Comparison of ENCODE assay signal across 15 cellular contexts in the genomic region with DNA sequence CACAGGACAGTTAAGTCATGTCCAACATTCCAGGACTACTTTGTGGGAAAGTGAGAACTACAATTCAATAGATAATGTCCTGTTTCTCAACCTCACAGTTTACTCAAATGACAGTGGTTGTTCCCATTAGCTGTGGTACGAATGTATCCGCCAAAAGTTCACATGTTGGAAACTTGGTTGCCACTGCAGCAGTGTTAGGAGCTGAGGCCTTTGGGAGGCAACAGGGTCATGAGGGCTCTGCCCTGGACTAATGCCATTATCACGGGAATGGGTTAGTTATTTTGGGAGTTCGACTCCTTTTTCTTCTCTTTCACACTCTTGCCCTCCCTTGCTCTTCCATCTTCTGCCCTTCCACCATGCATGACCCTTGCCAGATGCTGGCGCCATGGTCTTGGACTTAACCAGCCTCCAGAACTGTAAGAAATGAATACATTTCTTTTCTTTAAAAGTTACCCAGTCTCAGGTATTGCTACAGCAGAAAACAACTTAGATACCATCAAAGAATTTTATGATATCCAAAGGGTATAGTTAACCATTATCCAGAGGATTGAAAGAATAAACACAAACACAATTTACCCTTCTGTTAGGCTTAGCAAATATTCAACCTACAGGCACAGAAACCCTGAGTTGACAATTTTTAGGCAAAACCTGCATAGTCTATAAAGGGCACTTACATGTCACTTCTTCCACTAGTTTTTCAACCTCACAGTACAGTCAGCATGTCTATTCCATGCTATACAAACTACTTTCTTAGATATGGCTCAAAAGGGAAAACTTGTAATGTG.
"Had no signal": no experiment of that assay in that cellular context is flagged by ENCODE, and none has a peak within 500 bp of the region (broad histone marks: within the 10 kb centered on the region; RNA-seq: fewer than 3 reads in every experiment).

No MANE protein-coding gene starts in this region.

- ATAC-seq: activated CD8-positive, alpha-beta T cell treated with anti-CD3 and anti-CD28 coated beads, Interleukin-2, amount 10 ng/mL, durations not matched to agents 7 days and 5 days; activated T-helper 17 cell treated with anti-CD3 and anti-CD28 coated beads, Interleukin-2, amount 50 U/mL, for 72 hours; esophagus mucosa had no signal

- H3K4me1 Mint-ChIP-seq: endodermal cell, neural progenitor cell had no signal

- H3K4me3 Mint-ChIP-seq: activated CD8-positive, alpha-beta T cell treated with anti-CD3 and anti-CD28 coated beads, Interleukin-2, amount 10 ng/mL, durations not matched to agents 7 days and 5 days; activated naive CD8-positive, alpha-beta T cell treated with anti-CD3 and anti-CD28 coated beads for 36 hours; activated T-helper 17 cell treated with anti-CD3 and anti-CD28 coated beads, Interleukin-2, amount 50 U/mL, for 72 hours; endodermal cell; neural progenitor cell had no signal

- DNase-seq: activated CD4-positive, alpha-beta T cell treated with anti-CD3 and anti-CD28 coated beads for 48 hours; activated CD8-positive, alpha-beta memory T cell treated with anti-CD3 and anti-CD28 coated beads, Interleukin-2, amount 50 U/mL, for 48 hours; activated CD8-positive, alpha-beta T cell treated with anti-CD3 and anti-CD28 coated beads, Interleukin-2, amount 10 ng/mL, durations not matched to agents 7 days and 5 days; activated naive CD8-positive, alpha-beta T cell treated with anti-CD3 and anti-CD28 coated beads for 36 hours; anterior cingulate cortex; cerebellar nuclear complex; dermis blood vessel endothelial cell; endodermal cell; mesendoderm; retina; uterus; WERI-Rb-1 had no signal

- H3K27ac Mint-ChIP-seq: activated CD8-positive, alpha-beta T cell treated with anti-CD3 and anti-CD28 coated beads, Interleukin-2, amount 10 ng/mL, durations not matched to agents 7 days and 5 days; activated T-helper 17 cell treated with anti-CD3 and anti-CD28 coated beads, Interleukin-2, amount 50 U/mL, for 72 hours; endodermal cell; neural progenitor cell had no signal

- H3K27me3 Mint-ChIP-seq: activated naive CD8-positive, alpha-beta T cell treated with anti-CD3 and anti-CD28 coated beads for 36 hours; activated T-helper 17 cell treated with anti-CD3 and anti-CD28 coated beads, Interleukin-2, amount 50 U/mL, for 72 hours had no signal

- H3K9me3 Mint-ChIP-seq: activated naive CD8-positive, alpha-beta T cell treated with anti-CD3 and anti-CD28 coated beads for 36 hours; activated T-helper 17 cell treated with anti-CD3 and anti-CD28 coated beads, Interleukin-2, amount 50 U/mL, for 72 hours; neural progenitor cell had no signal
